Comparison of ENCODE assay signal across 29 cellular contexts in the genomic region with DNA sequence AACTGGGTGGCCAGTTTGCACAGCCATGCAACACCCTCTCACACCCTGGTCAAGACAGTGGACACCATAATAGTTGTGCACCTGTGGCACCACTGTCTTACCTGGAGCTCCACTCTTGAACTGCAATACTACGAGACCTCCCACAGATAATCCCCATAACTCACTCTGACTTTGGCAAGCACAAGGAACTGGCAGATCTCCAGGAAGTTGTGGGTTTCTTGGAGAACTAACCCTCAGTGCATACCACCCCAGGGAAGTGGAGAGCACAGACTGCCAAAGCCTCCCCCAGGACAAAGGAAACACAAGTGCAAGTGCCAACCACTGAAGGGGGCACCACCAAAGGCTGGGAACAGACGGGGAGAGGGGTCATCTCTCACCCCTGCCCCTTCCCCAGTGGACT.
DNase-seq lines count a peak whose midpoint lies in the region; ATAC-seq and TF ChIP-seq lines count a peak whose summit lies in the region.
"Had no signal": no experiment of that assay in that cellular context is flagged by ENCODE, and none has a peak within 500 bp of the region (broad histone marks: within the 10 kb centered on the region; RNA-seq: fewer than 3 reads in every experiment).

No MANE protein-coding gene starts in this region.

- no peaks in the 10 kb centered on the region for H3K27me3 ChIP-seq in naive thymus-derived CD4-positive, alpha-beta T cell (ENCODE audit: control insufficient read depth in 2 of 2, insufficient read depth in 2 of 2, low read length in 2 of 2)
- no peaks in the 10 kb centered on the region for H3K27me3 ChIP-seq in H7 (ENCODE audit: control insufficient read depth, insufficient read depth, low read length)
- H3K27me3 ChIP-seq: adrenal gland, colonic mucosa, vagina had no signal

- in situ Hi-C loops in ACHN (cut with HindIII; ENCODE audit: low pct_ligation_motif_present, low pct_unique_long_range_greater_than_20kb, low sequenced_read_pairs) = no loop called here
- in situ Hi-C loops in astrocyte of the cerebellum (cut with HindIII; ENCODE audit: low sequenced_read_pairs) = no loop called here

- H3K27ac ChIP-seq in naive thymus-derived CD4-positive, alpha-beta T cell (ENCODE audit: low read depth, low read length) = no peak overlapping the region
- H3K27ac ChIP-seq: A549, adrenal gland, colonic mucosa, epithelial cell of prostate, vagina had no signal

- no peak overlapping the region for H3K4me3 Mint-ChIP-seq in naive thymus-derived CD4-positive, alpha-beta T cell
- H3K4me3 Mint-ChIP-seq: activated T-cell treated with anti-CD3 and anti-CD28 coated beads, Interleukin-2, amount 50 U/mL, for 4 hours; WTC11 had no signal

- CTCF ChIA-PET in naive thymus-derived CD4-positive, alpha-beta T cell (lab: Charles Lee) = no interaction called here

- H3K9me3 ChIP-seq in naive thymus-derived CD4-positive, alpha-beta T cell (ENCODE audit: control insufficient read depth in 2 of 3, low read length in 3 of 3) = no peaks in the 10 kb centered on the region
- H3K9me3 ChIP-seq: A549, colonic mucosa, vagina had no signal

- POLR2A ChIA-PET in naive thymus-derived CD4-positive, alpha-beta T cell (lab: Charles Lee) = no interaction called here

- no peak overlapping the region for H3K27ac Mint-ChIP-seq in naive thymus-derived CD4-positive, alpha-beta T cell
- H3K27ac Mint-ChIP-seq: progenitor cell of endocrine pancreas, WTC11 had no signal

- no peaks in the 10 kb centered on the region for H3K4me1 ChIP-seq in naive thymus-derived CD4-positive, alpha-beta T cell (ENCODE audit: control insufficient read depth in 2 of 2, insufficient read depth in 2 of 2, low read length in 2 of 2)
- H3K4me1 ChIP-seq: A549, adrenal gland, colonic mucosa, vagina had no signal

- H3K36me3 ChIP-seq in naive thymus-derived CD4-positive, alpha-beta T cell (ENCODE audit: control insufficient read depth in 2 of 3, insufficient read depth in 3 of 3, low read length in 3 of 3) = no peaks in the 10 kb centered on the region
- H3K36me3 ChIP-seq in H7 (replicated peaks; ENCODE audit: control insufficient read depth, insufficient read depth, low read length) = no peaks in the 10 kb centered on the region
- H3K36me3 ChIP-seq: adrenal gland, colonic mucosa, vagina had no signal

- H3K9me3 Mint-ChIP-seq in naive thymus-derived CD4-positive, alpha-beta T cell = peaks cover 7 to 54% (median 38%) of the 10 kb centered on the region in 11 donors

- intact Hi-C loops in naive thymus-derived CD4-positive, alpha-beta T cell (cut with micrococcal nuclease) = no loop called here

- ATAC-seq in naive thymus-derived CD4-positive, alpha-beta T cell = peak; percentile 27
- no peak for ATAC-seq in GM18867 (IDR thresholded peaks at IDR 0.05; ENCODE audit: unreplicated experiment)
- ATAC-seq: A549; activated T-cell treated with anti-CD3 and anti-CD28 coated beads, Interleukin-2, amount 50 U/mL, for 4 hours; Panc1; WTC11 had no signal

- peaks cover 0 to 2% (median 0%) of the 10 kb centered on the region in 5 donors for H3K27me3 Mint-ChIP-seq in naive thymus-derived CD4-positive, alpha-beta T cell
- H3K27me3 Mint-ChIP-seq: progenitor cell of endocrine pancreas had no signal

- H3K36me3 Mint-ChIP-seq in naive thymus-derived CD4-positive, alpha-beta T cell = peaks cover 9 to 37% (median 13%) of the 10 kb centered on the region in 5 donors

- no peak for TF ChIP-seq CTCF in astrocyte of the cerebellum (IDR thresholded peaks at IDR 0.05; ENCODE audit: low read depth, low read length, missing control alignments)

- peaks cover 0 to 11% (median 0%) of the 10 kb centered on the region in 7 donors for H3K4me1 Mint-ChIP-seq in naive thymus-derived CD4-positive, alpha-beta T cell
- H3K4me1 Mint-ChIP-seq: WTC11 had no signal

- DNase-seq in ACHN = peak; percentile 27
- peak; percentile 40 for DNase-seq in Kasumi-1 (lab: John Stamatoyannopoulos, UW)
- DNase-seq in astrocyte of the cerebellum (ENCODE audit: low read depth) = peak; percentile 11
- DNase-seq in naive thymus-derived CD4-positive, alpha-beta T cell = no peak
- no peak for DNase-seq in HuH-7 (ENCODE audit: low spot score)
- no peak for DNase-seq in H7
- DNase-seq in NCI-H526 treated with DMSO at 0.1 percent for 48 hours (lab: John Stamatoyannopoulos, UW) = no peak
- DNase-seq: activated CD4-positive, alpha-beta T cell treated with anti-CD3 and anti-CD28 coated beads, Interleukin-2, amount 50 U/mL, for 1 hour; activated naive CD4-positive, alpha-beta T cell; activated T-cell treated with anti-CD3 and anti-CD28 coated beads, Interleukin-2, amount 50 U/mL, for 4 hours; colonic mucosa; DMS153; effector CD8-positive, alpha-beta T cell; GDM1; HCEC 1CT; KG1; mesenchymal stem cell; NCI-H1092; NCI-H187; NCI-H526; stimulated activated naive CD4-positive, alpha-beta T cell treated with Interleukin-2 at 50 U/mL for 16 hours had no signal

- H3K4me3 ChIP-seq in astrocyte of the cerebellum (ENCODE audit: low read depth, low read length) = no peak overlapping the region
- no peak overlapping the region for H3K4me3 ChIP-seq in naive thymus-derived CD4-positive, alpha-beta T cell (ENCODE audit: low read length)
- no peak overlapping the region for H3K4me3 ChIP-seq in H7 (ENCODE audit: insufficient read depth, low read depth, low read length)
- H3K4me3 ChIP-seq: A549, adrenal gland, colonic mucosa, vagina had no signal

Comparison
In these comparisons a context has a peak if more than half of its experiments do, and no peak if none do; other contexts are left out.
1. DNase-seq: peak in ACHN (single experiment), Kasumi-1 (2 of 2) and astrocyte of the cerebellum (single experiment); none in naive thymus-derived CD4-positive, alpha-beta T cell (0 of 9), HuH-7 (single experiment), H7 (single experiment) and NCI-H526 treated with DMSO at 0.1 percent for 48 hours (single experiment).